8 cellular contexts compared by ENCODE assay signal in the genomic region with DNA sequence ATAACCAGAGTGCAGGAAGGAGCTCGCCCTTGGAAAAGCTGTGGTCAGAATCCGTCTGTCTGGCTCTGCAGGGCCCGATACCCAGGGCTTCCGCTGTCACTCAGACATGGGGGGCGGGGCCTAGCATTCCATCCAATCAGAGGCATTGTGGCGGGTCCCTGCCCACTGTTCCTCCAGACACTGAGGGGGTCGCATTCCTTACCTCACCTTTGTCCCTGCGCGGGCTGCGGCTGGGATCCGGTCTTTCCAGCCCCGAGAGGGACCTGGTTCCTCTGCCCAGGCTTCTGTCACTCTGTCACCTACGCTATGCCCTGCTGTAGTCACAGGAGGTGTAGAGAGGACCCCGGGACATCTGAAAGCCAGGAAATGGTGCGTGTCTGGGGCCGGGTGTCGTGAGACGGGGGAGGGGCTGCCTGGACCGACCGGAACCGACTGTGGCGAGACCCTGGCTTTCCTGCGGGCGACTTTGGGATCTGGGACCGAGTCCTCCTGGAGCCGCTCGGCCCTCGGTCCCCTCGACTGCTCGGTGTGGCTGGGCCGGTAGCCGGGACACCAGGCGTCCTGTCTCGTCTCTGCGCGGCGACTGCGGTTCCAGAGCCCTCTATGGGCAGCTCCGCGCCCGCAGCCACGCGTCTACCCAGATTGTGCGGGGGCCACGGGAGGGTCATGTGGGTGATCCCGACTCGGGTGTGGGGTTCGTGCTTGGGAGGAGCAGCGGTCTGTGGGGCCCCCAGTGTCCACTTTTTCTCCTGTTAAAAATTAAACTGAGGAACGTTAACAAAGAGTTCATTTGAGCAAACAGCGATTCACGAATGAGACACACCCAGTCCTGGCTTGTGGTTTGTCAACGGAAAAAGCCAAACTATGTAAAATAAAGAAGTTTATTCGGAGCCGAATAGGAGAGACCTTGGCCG. TPM values are rescaled to one million over a fixed set of nuclear protein-coding genes. Genes with fewer than 3 reads are reported as not detected.
A peak's percentile ranks its signal among the peaks of the same experiment; 100 is the strongest.
DNase-seq lines count a peak whose midpoint lies in the region; ATAC-seq, FAIRE-seq and TF ChIP-seq lines count a peak whose summit lies in the region.

A gene (plus strand): TSS at position 165 of the 914 bp plus-strand sequence. CDS start 142 bp downstream, at position 307.

- H3K9ac ChIP-seq in astrocyte (ENCODE audit: low read length) = peak within 1 kb of the TSS; percentile 83

- no peaks in the 10 kb centered on the region for H3K9me2 ChIP-seq in hepatocyte (replicated peaks; ENCODE audit: insufficient read depth)

- no peak for TF ChIP-seq EP300 in upper lobe of left lung (IDR thresholded peaks at IDR 0.05)

- H2AFZ ChIP-seq in astrocyte (ENCODE audit: low read depth, low read length) (peak within 1 kb of the TSS; percentile 92), hepatocyte (peak within 1 kb of the TSS; percentile 19)

- H4K20me1 ChIP-seq in astrocyte (ENCODE audit: insufficient read depth, low read length) = no peaks in the 10 kb centered on the region
- H4K20me1 ChIP-seq in hepatocyte (ENCODE audit: insufficient read depth, poor library complexity, severe bottlenecking) = no peaks in the 10 kb centered on the region

- peak within 1 kb of the TSS; percentile 93 for H3K4me2 ChIP-seq in astrocyte (ENCODE audit: low read length)
- peak within 1 kb of the TSS; percentile 80 for H3K4me2 ChIP-seq in hepatocyte

- CTCF ChIA-PET in GM10248 (lab: Yijun Ruan, JAX) = interaction anchor here (0.9 to 1.8 kb wide), 3 partner anchors 9 to 172 kb away, joined by 3 to 4 read pairs (median 4); a partner anchor contains a TSS

- ATAC-seq in T-helper 17 cell = peak; percentile 83
- ATAC-seq in psoas muscle = peak; percentile 94 to 98 (median 98)
- peak; percentile 97 to 98 for ATAC-seq in upper lobe of left lung (ENCODE audit: low FRiP score in 2 of 2)
- ATAC-seq in HG03039 (IDR thresholded peaks at IDR 0.05; ENCODE audit: unreplicated experiment) = no peak

- H3K27ac ChIP-seq in astrocyte (ENCODE audit: low read depth, low read length) (peak within 1 kb of the TSS; percentile 65), hepatocyte (peak within 1 kb of the TSS; percentile 98), psoas muscle (peak within 1 kb of the TSS; percentile 80), upper lobe of left lung (peak within 1 kb of the TSS; percentile 77 to 92 (median 88))

- no peaks in the 10 kb centered on the region for H3K36me3 Mint-ChIP-seq in T-helper 17 cell (ENCODE audit: low read depth)
- no peaks in the 10 kb centered on the region for H3K36me3 Mint-ChIP-seq in astrocyte (ENCODE audit: low read depth, unreplicated experiment)

- H3K27me3 Mint-ChIP-seq in T-helper 17 cell (no peaks in the 10 kb centered on the region), astrocyte (ENCODE audit: low read depth, unreplicated experiment) (no peaks in the 10 kb centered on the region)

- TF ChIP-seq CTCF in GM10248 (IDR thresholded peaks at IDR 0.05; ENCODE audit: control extremely low read depth, extremely low read depth, low read depth, missing control alignments) (peak; percentile 25), astrocyte (IDR thresholded peaks at IDR 0.05; ENCODE audit: insufficient read depth, low read depth, low read length) (no peak), hepatocyte (IDR thresholded peaks at IDR 0.05; ENCODE audit: poor library complexity) (no peak), psoas muscle (IDR thresholded peaks at IDR 0.05) (peak; percentile 26), upper lobe of left lung (IDR thresholded peaks at IDR 0.05) (peak in 4 of 6 experiments; percentile 14 to 44 (median 33))

- H3K36me3 ChIP-seq in astrocyte (ENCODE audit: insufficient read depth, low read length) (no peaks in the 10 kb centered on the region), hepatocyte (replicated peaks; ENCODE audit: insufficient read depth, low read depth) (peaks cover 3% of the 10 kb centered on the region), psoas muscle (ENCODE audit: insufficient read depth in 1 of 2, low read depth in 1 of 2) (no peaks in the 10 kb centered on the region), upper lobe of left lung (no peaks in the 10 kb centered on the region)

- H3K4me3 ChIP-seq in astrocyte (ENCODE audit: insufficient read depth, low read depth, low read length) = peak within 1 kb of the TSS; percentile 83
- peak within 1 kb of the TSS; percentile 64 for H3K4me3 ChIP-seq in hepatocyte
- H3K4me3 ChIP-seq in psoas muscle = peak within 1 kb of the TSS; percentile 81
- H3K4me3 ChIP-seq in upper lobe of left lung = peak within 1 kb of the TSS; percentile 56 to 81 (median 67)

- peak within 1 kb of the TSS; percentile 88 for H3K27ac Mint-ChIP-seq in T-helper 17 cell
- no peak within 1 kb of the TSS for H3K27ac Mint-ChIP-seq in astrocyte (ENCODE audit: unreplicated experiment)

- H3K4me1 ChIP-seq in astrocyte (ENCODE audit: insufficient read depth, low read length) = peaks cover 7% of the 10 kb centered on the region
- H3K4me1 ChIP-seq in hepatocyte (ENCODE audit: insufficient read depth) = peaks cover 17% of the 10 kb centered on the region
- no peaks in the 10 kb centered on the region for H3K4me1 ChIP-seq in psoas muscle
- H3K4me1 ChIP-seq in upper lobe of left lung = peaks cover 7 to 17% (median 15%) of the 10 kb centered on the region in 4 donors

- intact Hi-C loops in psoas muscle (cut with DNase I) = no loop called here

- WGBS in hepatocyte (ENCODE audit: low lambda C conversion rate, missing lambda C conversion rate) = under 1% methylated on average over 47 of the region's 56 CpGs
- 0 to 1% (median 1%) methylated on average over 54 to 56 of the region's 56 CpGs for WGBS in psoas muscle, 3 donors
- WGBS in upper lobe of left lung, 2 donors = 1 to 2% methylated on average over 11 to 28 of the region's 56 CpGs

- H3K79me2 ChIP-seq in astrocyte (ENCODE audit: insufficient read depth, low read length) (no peaks in the 10 kb centered on the region), hepatocyte (peaks cover 41% of the 10 kb centered on the region)

- POLR2A ChIA-PET in GM10248 (lab: Yijun Ruan, JAX) = no interaction called here

- H3K4me3 Mint-ChIP-seq in T-helper 17 cell (peak within 1 kb of the TSS; percentile 93), astrocyte (ENCODE audit: unreplicated experiment) (no peak within 1 kb of the TSS)

- peak in 3 of 4 donors; percentile 39 to 79 (median 67) for TF ChIP-seq POLR2A in upper lobe of left lung (IDR thresholded peaks at IDR 0.05)

- FAIRE-seq in astrocyte (lab: Jason Lieb, UNC) = no peak

- no peaks in the 10 kb centered on the region for H3K9me3 ChIP-seq in T-helper 17 cell (ENCODE audit: control insufficient read depth, low read length, poor library complexity, severe bottlenecking)
- H3K9me3 ChIP-seq in astrocyte (ENCODE audit: insufficient read depth, low read depth, low read length) = peaks cover 3% of the 10 kb centered on the region
- peaks cover 13% of the 10 kb centered on the region for H3K9me3 ChIP-seq in hepatocyte (ENCODE audit: low read depth)
- no peaks in the 10 kb centered on the region for H3K9me3 ChIP-seq in psoas muscle
- no peaks in the 10 kb centered on the region for H3K9me3 ChIP-seq in upper lobe of left lung

- H3K9me3 Mint-ChIP-seq in astrocyte (ENCODE audit: unreplicated experiment) = peaks cover 19% of the 10 kb centered on the region

- H3K4me1 Mint-ChIP-seq in T-helper 17 cell (peaks cover 23% of the 10 kb centered on the region), astrocyte (ENCODE audit: low read depth, unreplicated experiment) (no peaks in the 10 kb centered on the region)

- DNase-seq in GM10248 (ENCODE audit: extremely low spot score) (peak; percentile 73), LHCN-M2 (ENCODE audit: low read depth) (peak; percentile 69), T-helper 17 cell (peak; percentile 20 to 23 (median 22)), astrocyte (ENCODE audit: low read depth) (peak; percentile 64), hepatocyte (ENCODE audit: low spot score) (peak; percentile 94), psoas muscle (peak; percentile 86 to 88), upper lobe of left lung (peak; percentile 90 to 95)

- H3K27me3 ChIP-seq in astrocyte (ENCODE audit: insufficient read depth, low read length) = no peaks in the 10 kb centered on the region
- no peaks in the 10 kb centered on the region for H3K27me3 ChIP-seq in hepatocyte
- H3K27me3 ChIP-seq in psoas muscle (ENCODE audit: insufficient read depth in 3 of 3, low read length in 2 of 3) = no peaks in the 10 kb centered on the region
- H3K27me3 ChIP-seq in upper lobe of left lung = no peaks in the 10 kb centered on the region

RNA-seq across cellular contexts. Expression of the gene that starts here (rescaled TPM):
- total RNA-seq in LHCN-M2 (2014; rRNA removed) (6.2 and 8.8 TPM in 2 replicates), T-helper 17 cell (1 to 10 TPM; 2.3 to 2.4 TPM), astrocyte (not detected in 2 replicates), hepatocyte (24.6 and 51.7 TPM in 2 replicates), psoas muscle (1 to 10 TPM in 3 of 4 donors, under 1 TPM in 1; 0.71 to 3.4 (median 2.0) TPM), upper lobe of left lung (10 to 100 TPM; 10.1 to 29.3 (median 16.4) TPM)
- 4.7 TPM for polyA plus RNA-seq in LHCN-M2 (2012)
- polyA plus RNA-seq in hepatocyte (13.7 and 13.8 TPM in 2 replicates), psoas muscle (1 to 10 TPM in 2 of 3 donors, under 1 TPM in 1; 0.34 to 1.3 (median 1.2) TPM)

Comparison
In these comparisons a context has a peak if more than half of its experiments do, and no peak if none do; other contexts are left out.
1. Peak in DNase-seq, H3K4me3 ChIP-seq, H3K27ac ChIP-seq, H3K9ac ChIP-seq and H3K4me2 ChIP-seq in astrocyte; RNA of the gene not detected or under 1 TPM.
2. DNase-seq: peak in every context shown above with its lines; median percentile 94 in hepatocyte; 92 in upper lobe of left lung; 87 in psoas muscle; 73 in GM10248; 69 in LHCN-M2; 64 in astrocyte; 22 in T-helper 17 cell.
3. CTCF ChIP-seq: peak in GM10248 (single experiment), psoas muscle (single experiment) and upper lobe of left lung (4 of 6); none in astrocyte (single experiment) and hepatocyte (single experiment).
4. Peak in every context shown above with its lines, with median percentiles within 50 percentile points of each other: H3K27ac ChIP-seq and H3K4me3 ChIP-seq.